ENCODE assay signal across 8 cellular contexts in the genomic region with DNA sequence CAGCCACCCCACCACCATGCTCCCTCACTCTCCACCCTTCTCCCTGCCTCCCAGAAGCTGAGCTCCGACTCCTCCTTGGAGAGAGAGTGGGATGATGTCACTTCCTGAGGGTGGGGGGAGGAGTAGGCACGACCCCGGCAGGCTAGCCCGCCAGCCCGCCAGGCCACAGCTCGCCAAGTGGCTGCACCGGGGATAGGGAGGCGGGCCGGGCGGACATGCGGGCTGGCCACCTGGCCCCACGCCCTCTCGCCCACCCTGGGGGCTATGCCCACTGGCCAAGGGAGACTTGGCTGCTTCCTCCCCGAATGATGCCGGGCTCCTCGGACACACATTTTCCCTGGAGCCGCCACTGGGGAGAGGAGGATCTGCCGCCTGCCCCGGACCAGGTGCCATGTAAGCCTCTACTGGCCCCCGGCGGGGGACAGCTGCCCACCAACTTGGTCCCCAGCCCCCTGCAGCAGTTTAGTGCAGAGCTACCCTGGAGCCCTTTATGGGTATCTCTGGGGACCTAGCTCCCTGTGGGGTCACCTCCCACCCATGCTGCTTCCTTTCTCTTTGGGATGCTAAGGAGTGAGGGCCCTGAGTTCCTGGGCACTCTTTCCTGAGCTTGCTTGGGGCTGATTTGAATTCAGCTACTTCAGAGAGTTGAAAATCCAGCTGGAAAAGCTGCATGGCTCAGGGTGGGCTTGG. TPM values are rescaled to one million over a fixed set of nuclear protein-coding genes. Genes with fewer than 3 reads are reported as not detected.
DNase-seq lines count a peak whose midpoint lies in the region; ATAC-seq and TF ChIP-seq lines count a peak whose summit lies in the region.

No MANE protein-coding gene starts in this region.

- no peaks in the 10 kb centered on the region for H3K79me2 ChIP-seq in PC-9 (ENCODE audit: low read depth)

- peaks cover 14% of the 10 kb centered on the region for H3K36me3 ChIP-seq in HUES6 (ENCODE audit: control insufficient read depth, insufficient read depth, low read length)
- no peaks in the 10 kb centered on the region for H3K36me3 ChIP-seq in suprapubic skin
- H3K36me3 ChIP-seq in PC-9 (ENCODE audit: low read depth) = no peaks in the 10 kb centered on the region

- H3K4me2 ChIP-seq in PC-9 = no peak overlapping the region

- CTCF ChIA-PET in PC-9 (lab: Charles Lee) = interaction anchor here (0.5 kb wide), 1 partner anchor 530 kb away, joined by 4 read pairs; no protein-coding TSS in a partner anchor

- WGBS in suprapubic skin = 40% methylated on average over 7 of the region's 21 CpGs

- no peak overlapping the region for H2AFZ ChIP-seq in PC-9

- peak overlapping the region; percentile 24 for H3K9ac ChIP-seq in HUES6 (ENCODE audit: low read length)

- H3K9me3 ChIP-seq in HUES6 (ENCODE audit: control insufficient read depth, insufficient read depth, low read depth, low read length) = no peaks in the 10 kb centered on the region
- no peaks in the 10 kb centered on the region for H3K9me3 ChIP-seq in suprapubic skin
- H3K9me3 ChIP-seq in PC-9 (ENCODE audit: insufficient read depth, low read depth) = no peaks in the 10 kb centered on the region

- DNase-seq in left colon (no peak), suprapubic skin (ENCODE audit: low spot score in 2 of 2) (no peak), cerebellar nuclear complex (lab: John Stamatoyannopoulos, UW) (no peak), PC-9 (no peak)
- DNase-seq in activated CD8-positive, alpha-beta memory T cell treated with anti-CD3 and anti-CD28 coated beads, Interleukin-2, amount 50 U/mL, for 4 hours = no peak

- H4K20me1 ChIP-seq in PC-9 (ENCODE audit: insufficient read depth) = 0 out of 2 replicates have a peak, but pooled peaks cover 6% of the 10 kb centered on the region

- ATAC-seq in left colon = peak; percentile 9
- ATAC-seq in HG03139 (IDR thresholded peaks at IDR 0.05; ENCODE audit: unreplicated experiment) = no peak

- H3K4me3 ChIP-seq in HUES6 (ENCODE audit: low read depth, low read length) (peak overlapping the region; percentile 50), suprapubic skin (peak overlapping the region; percentile 30), PC-9 (no peak overlapping the region)

- H3K27ac ChIP-seq in HUES6 (ENCODE audit: low read depth, low read length) (no peak overlapping the region), cingulate gyrus (ENCODE audit: low read depth, low read length) (peak overlapping the region; percentile 72), suprapubic skin (no peak overlapping the region), PC-9 (no peak overlapping the region)

- H3K9me2 ChIP-seq in PC-9 (ENCODE audit: insufficient read depth) = no peaks in the 10 kb centered on the region

- H3K27me3 ChIP-seq in HUES6 (ENCODE audit: control insufficient read depth, insufficient read depth, low read length) (no peaks in the 10 kb centered on the region), suprapubic skin (no peaks in the 10 kb centered on the region), PC-9 (ENCODE audit: insufficient read depth, low read depth) (no peaks in the 10 kb centered on the region)

- intact Hi-C loops in left colon (cut with DNase I, micrococcal nuclease) = no loop called here
- intact Hi-C loops in PC-9 (cut with micrococcal nuclease; ENCODE audit: unreplicated experiment) = no loop called here

- TF ChIP-seq CTCF in suprapubic skin (IDR thresholded peaks at IDR 0.05) = no peak
- TF ChIP-seq CTCF in PC-9 (conservative IDR thresholded peaks at IDR 0.05) = no peak

- BruUV-seq in PC-9 (replicated peaks; lab: Mats Ljungman, UMichigan) = no TSS peak

- POLR2A ChIA-PET in PC-9 (lab: Charles Lee; ENCODE audit: unreplicated experiment) = interaction anchor here (0.6 kb wide), 1 partner anchor 11 kb away, joined by 14 read pairs; no protein-coding TSS in a partner anchor

- H3K4me1 ChIP-seq in HUES6 (ENCODE audit: control insufficient read depth, insufficient read depth, low read length) (peaks cover 44% of the 10 kb centered on the region), suprapubic skin (peaks cover 28% of the 10 kb centered on the region), PC-9 (replicated peaks; ENCODE audit: insufficient read depth) (no peaks in the 10 kb centered on the region)

- H3F3A ChIP-seq in PC-9 (ENCODE audit: insufficient read depth, low read depth) = no peaks in the 10 kb centered on the region; the same call in none of the 2 replicates

- no peak for TF ChIP-seq POLR2A in suprapubic skin (IDR thresholded peaks at IDR 0.05)

- TF ChIP-seq EP300 in suprapubic skin (IDR thresholded peaks at IDR 0.05) = no peak

RNA-seq across cellular contexts. Expression of gene MYRF, which starts 33.7 kb away (rescaled TPM):
- total RNA-seq in left colon = 10 to 100 TPM in 1 of 2 donors, 1 to 10 TPM in 1; 4.6 to 15.6 TPM
- total RNA-seq in suprapubic skin = 1 to 10 TPM in 1 of 4 donors, under 1 TPM in 3; 0.24 to 2.8 (median 0.83) TPM
- 15.3 and 16.3 TPM in 2 replicates for total RNA-seq in PC-9 (2021)

RNA-seq across cellular contexts. Expression of gene DAGLA, which starts 38.6 kb away (rescaled TPM):
- total RNA-seq in left colon = 10 to 100 TPM; 10.7 to 12.2 TPM
- 1 to 10 TPM in 1 of 4 donors, under 1 TPM in 3; 0.64 to 1.2 (median 0.87) TPM for total RNA-seq in suprapubic skin
- 8.3 and 10.1 TPM in 2 replicates for total RNA-seq in PC-9 (2021)
